Comparison of ENCODE assay signal across 1 cellular context in genomic region chr20:17955302-17955701, GRCh38.
TF ChIP-seq lines count a peak whose summit lies in the region.

No MANE protein-coding gene starts in this region.

TF ChIP-seq in A549, 52 proteins besides CTCF, POLR2A, EP300 and RAD21:
- TF ChIP-seq MAFK (IDR thresholded peaks at IDR 0.05; ENCODE audit: partially characterized antibody): no peak
- no peak for TF ChIP-seq RNF2 (IDR thresholded peaks at IDR 0.05; ENCODE audit: borderline replicate concordance, low read depth)
- no peak for TF ChIP-seq BHLHE40 (IDR thresholded peaks at IDR 0.05; ENCODE audit: low read depth, low read length)
- TF ChIP-seq EHF (CRISPR knock-in tag; IDR thresholded peaks at IDR 0.05): no peak
- TF ChIP-seq CBX8 (IDR thresholded peaks at IDR 0.05): no peak
- no peak for TF ChIP-seq HOXB13 (CRISPR knock-in tag; IDR thresholded peaks at IDR 0.05; ENCODE audit: low read depth)
- TF ChIP-seq CEBPB (IDR thresholded peaks at IDR 0.05): no peak
- no peak for TF ChIP-seq JUNB (IDR thresholded peaks at IDR 0.05)
- TF ChIP-seq USF2 (IDR thresholded peaks at IDR 0.05): no peak
- no peak for TF ChIP-seq ESRRA (IDR thresholded peaks at IDR 0.05; ENCODE audit: borderline replicate concordance, low read length)
- no peak for TF ChIP-seq POLR2AphosphoS2 (conservative IDR thresholded peaks at IDR 0.05; ENCODE audit: low read length)
- TF ChIP-seq E2F6 (IDR thresholded peaks at IDR 0.05; ENCODE audit: borderline replicate concordance, low read depth): no peak
- TF ChIP-seq ZC3H11A (IDR thresholded peaks at IDR 0.05): no peak
- no peak for TF ChIP-seq TP53 (CRISPR knock-in tag; IDR thresholded peaks at IDR 0.05)
- TF ChIP-seq HES2 (IDR thresholded peaks at IDR 0.05): no peak
- no peak for TF ChIP-seq CHD4 (IDR thresholded peaks at IDR 0.05; ENCODE audit: borderline replicate concordance)
- TF ChIP-seq SMC3 (IDR thresholded peaks at IDR 0.05): no peak
- TF ChIP-seq TFCP2L1 (CRISPR knock-in tag; IDR thresholded peaks at IDR 0.05): no peak
